Comparison of ENCODE assay signal across 18 cellular contexts in genomic region chr16:31267332-31268032, GRCh38. TPM values are rescaled to one million over a fixed set of nuclear protein-coding genes. Genes with fewer than 3 reads are reported as not detected.
DNase-seq lines count a peak whose midpoint lies in the region; ATAC-seq and TF ChIP-seq lines count a peak whose summit lies in the region.
"Had no signal": no experiment of that assay in that cellular context is flagged by ENCODE, and none has a peak within 500 bp of the region (broad histone marks: within the 10 kb centered on the region; RNA-seq: fewer than 3 reads in every experiment).

No MANE protein-coding gene starts in this region.

- ATAC-seq in HG03439 (IDR thresholded peaks at IDR 0.05; ENCODE audit: unreplicated experiment), result no peak

- H3K9me3 ChIP-seq in WERI-Rb-1 (ENCODE audit: severe bottlenecking), result no peaks in the 10 kb centered on the region
- H3K9me3 ChIP-seq: suprapubic skin had no signal

- no peak overlapping the region for H3K27ac ChIP-seq in WERI-Rb-1
- H3K27ac ChIP-seq: 22Rv1, hepatocyte, suprapubic skin had no signal

- peaks cover 2% of the 10 kb centered on the region for H3K9me3 Mint-ChIP-seq in activated naive CD8-positive, alpha-beta T cell treated with anti-CD3 and anti-CD28 coated beads for 36 hours

- H3K27me3 ChIP-seq in WERI-Rb-1 (ENCODE audit: insufficient read depth, low read depth, severe bottlenecking), result peaks cover 85% of the 10 kb centered on the region
- H3K27me3 ChIP-seq: hepatocyte, suprapubic skin had no signal

- DNase-seq in DMS 273 (lab: John Stamatoyannopoulos, UW; ENCODE audit: unreplicated experiment) (peak; percentile 21), DMS 273 treated with DMSO at 0.1 percent for 48 hours (lab: John Stamatoyannopoulos, UW) (no peak), EL (peak; percentile 5), mesenteric fat pad (ENCODE audit: low spot score) (peak; percentile 33), WERI-Rb-1 (no peak), GF-D8 (lab: John Stamatoyannopoulos, UW) (no peak)
- DNase-seq in activated naive CD8-positive, alpha-beta T cell treated with anti-CD3 and anti-CD28 coated beads for 36 hours, result no peak
- DNase-seq: activated CD4-positive, CD25-positive, alpha-beta regulatory T cell; activated gamma-delta T cell treated with Interleukin-2 at 50 U/mL for 16 hours; MG63; NCI-H2107 had no signal

- peaks cover 3% of the 10 kb centered on the region for H3K36me3 Mint-ChIP-seq in activated naive CD8-positive, alpha-beta T cell treated with anti-CD3 and anti-CD28 coated beads for 36 hours

- H3K36me3 ChIP-seq in WERI-Rb-1, result no peaks in the 10 kb centered on the region
- H3K36me3 ChIP-seq: MG63, suprapubic skin had no signal

- H3K4me1 Mint-ChIP-seq in activated naive CD8-positive, alpha-beta T cell treated with anti-CD3 and anti-CD28 coated beads for 36 hours, result peaks cover 35% of the 10 kb centered on the region

- H3K27ac Mint-ChIP-seq in activated naive CD8-positive, alpha-beta T cell treated with anti-CD3 and anti-CD28 coated beads for 36 hours, result peak overlapping the region; percentile 32

- peaks cover 5% of the 10 kb centered on the region for H3K27me3 Mint-ChIP-seq in activated naive CD8-positive, alpha-beta T cell treated with anti-CD3 and anti-CD28 coated beads for 36 hours

- H3K4me3 ChIP-seq in WERI-Rb-1 (ENCODE audit: low read depth, low read length), result no peak overlapping the region
- H3K4me3 ChIP-seq: hepatocyte, MG63, suprapubic skin had no signal

- TF ChIP-seq CTCF in WERI-Rb-1 (IDR thresholded peaks at IDR 0.05; ENCODE audit: low read depth, low read length), result no peak

- peak overlapping the region; percentile 29 for H3K4me3 Mint-ChIP-seq in activated naive CD8-positive, alpha-beta T cell treated with anti-CD3 and anti-CD28 coated beads for 36 hours

RNA-seq across cellular contexts. Expression of gene ITGAM, which starts 7.7 kb away (rescaled TPM):
- under 1 TPM; 0.38 to 0.68 TPM for total RNA-seq in activated naive CD8-positive, alpha-beta T cell treated with anti-CD3 and anti-CD28 coated beads for 36 hours
- total RNA-seq in mesenteric fat pad, result 35.1 TPM
- total RNA-seq: chondrocyte had no signal

RNA-seq across cellular contexts. Expression of gene PYDC1, which starts 50.5 kb away (rescaled TPM):
- not detected for total RNA-seq in activated naive CD8-positive, alpha-beta T cell treated with anti-CD3 and anti-CD28 coated beads for 36 hours
- not detected for total RNA-seq in mesenteric fat pad
- total RNA-seq: chondrocyte, hepatocyte, SK-MEL-5, skeletal muscle tissue had no signal

RNA-seq across cellular contexts. Expression of gene TRIM72, which starts 53.6 kb away (rescaled TPM):
- total RNA-seq in activated naive CD8-positive, alpha-beta T cell treated with anti-CD3 and anti-CD28 coated beads for 36 hours, result not detected
- 0.03 TPM for total RNA-seq in mesenteric fat pad
- total RNA-seq: chondrocyte, hepatocyte had no signal

Comparison
In these comparisons a context has a peak if more than half of its experiments do, and no peak if none do; other contexts are left out.
1. DNase-seq: peak in DMS 273 (single experiment), EL (single experiment) and mesenteric fat pad (single experiment); none in DMS 273 treated with DMSO at 0.1 percent for 48 hours (single experiment), activated naive CD8-positive, alpha-beta T cell treated with anti-CD3 and anti-CD28 coated beads for 36 hours (single experiment), WERI-Rb-1 (single experiment) and GF-D8 (single experiment).
2. RNA of gene ITGAM, which starts 7.7 kb away (total RNA-seq): 35.1 TPM in mesenteric fat pad (single experiment); 0.38 to 0.68 TPM in activated naive CD8-positive, alpha-beta T cell treated with anti-CD3 and anti-CD28 coated beads for 36 hours; every median in the first group is over 10 times any median in the second.